In the genomic region with DNA sequence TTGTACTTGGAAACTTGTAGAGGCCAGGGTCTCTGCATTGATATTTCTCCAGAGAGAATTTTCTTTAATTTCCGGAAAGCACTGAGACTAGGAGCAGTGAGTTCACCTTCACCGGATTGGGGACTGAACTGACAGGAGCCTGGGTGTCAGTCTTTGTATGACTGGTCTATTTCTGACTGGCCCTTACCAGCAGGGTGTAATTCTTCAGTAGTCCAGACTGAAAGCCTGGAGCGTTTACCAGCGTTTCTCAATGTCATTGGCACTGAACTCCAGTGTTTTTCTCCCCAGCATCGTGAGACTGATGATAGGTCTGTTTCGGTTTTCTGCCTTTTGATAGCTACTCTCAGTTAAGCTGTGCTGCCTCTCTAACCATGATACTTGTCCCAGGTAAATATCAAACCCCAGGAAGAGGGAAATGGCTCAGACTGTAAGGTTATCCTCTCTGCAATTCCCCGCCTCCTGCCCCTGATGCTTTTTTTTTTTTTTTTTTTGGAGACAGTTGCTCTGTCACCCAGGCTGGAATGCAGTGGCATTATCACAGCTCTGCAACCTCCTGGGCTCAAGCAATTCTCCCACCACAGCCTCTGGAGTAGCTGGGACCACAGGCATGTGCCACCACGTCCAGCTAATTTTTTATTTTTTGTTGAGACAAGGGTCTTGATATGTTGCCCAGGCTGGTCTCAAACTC, we compare ENCODE assay signal across 34 cellular contexts.
DNase-seq lines count a peak whose midpoint lies in the region; ATAC-seq, FAIRE-seq and TF ChIP-seq lines count a peak whose summit lies in the region.
"Had no signal": no experiment of that assay in that cellular context is flagged by ENCODE, and none has a peak within 500 bp of the region (broad histone marks: within the 10 kb centered on the region; RNA-seq: fewer than 3 reads in every experiment).

No MANE protein-coding gene starts in this region.

- ATAC-seq in WTC11 = peak; percentile 57
- ATAC-seq in CD8-positive, alpha-beta T cell = no peak
- ATAC-seq: body of pancreas, sciatic nerve, SK-N-SH treated with all-trans-retinoic acid at 6 μM for 48 hours had no signal

- no peaks in the 10 kb centered on the region for H3K9me3 ChIP-seq in CD8-positive, alpha-beta T cell (ENCODE audit: low read length)
- H3K9me3 ChIP-seq: adrenal gland, body of pancreas, Caco-2, esophagus muscularis mucosa, ovary, thyroid gland, vagina had no signal

- no peak overlapping the region for H3K27ac ChIP-seq in CD8-positive, alpha-beta T cell (ENCODE audit: low read depth, low read length)
- H3K27ac ChIP-seq: adrenal gland, body of pancreas, C4-2B, esophagus muscularis mucosa, GM23248, hepatocyte, ovary, PC-9, thyroid gland, vagina had no signal

- no peaks in the 10 kb centered on the region for H3K27me3 ChIP-seq in CD8-positive, alpha-beta T cell (ENCODE audit: insufficient read depth, low read length)
- H3K27me3 ChIP-seq: adrenal gland, body of pancreas, esophagus muscularis mucosa, ovary, thyroid gland, vagina had no signal

- H3K36me3 Mint-ChIP-seq in WTC11 = no peaks in the 10 kb centered on the region
- no peaks in the 10 kb centered on the region for H3K36me3 Mint-ChIP-seq in CD8-positive, alpha-beta T cell
- H3K36me3 Mint-ChIP-seq: IgD-negative memory B cell had no signal

- H3K4me1 ChIP-seq in CD8-positive, alpha-beta T cell (ENCODE audit: insufficient read depth, low read length) = no peaks in the 10 kb centered on the region
- H3K4me1 ChIP-seq: adrenal gland, body of pancreas, Caco-2, esophagus muscularis mucosa, thyroid gland, vagina had no signal

- H3K36me3 ChIP-seq in CD8-positive, alpha-beta T cell (ENCODE audit: insufficient read depth, low read length) = no peaks in the 10 kb centered on the region
- H3K36me3 ChIP-seq: adrenal gland, esophagus muscularis mucosa, ovary, thyroid gland, vagina had no signal

- peaks cover 6% of the 10 kb centered on the region for H3K9me3 Mint-ChIP-seq in WTC11
- H3K9me3 Mint-ChIP-seq in CD8-positive, alpha-beta T cell = peaks cover 4% of the 10 kb centered on the region
- H3K9me3 Mint-ChIP-seq: activated naive CD4-positive, alpha-beta T cell treated with anti-CD3 and anti-CD28 coated beads for 36 hours; neural crest cell had no signal

- CTCF ChIA-PET in WTC11 (lab: Charles Lee) = interaction anchor here (0.7 to 1.4 kb wide), 2 partner anchors 71 to 79 kb away, joined by 3 to 4 read pairs; no protein-coding TSS in a partner anchor
- CTCF ChIA-PET in CD8-positive, alpha-beta T cell (lab: Charles Lee) = no interaction called here

- intact Hi-C loops in CD8-positive, alpha-beta T cell (cut with DNase I, micrococcal nuclease) = no loop called here

- no peak overlapping the region for H3K4me3 Mint-ChIP-seq in WTC11
- no peak overlapping the region for H3K4me3 Mint-ChIP-seq in CD8-positive, alpha-beta T cell
- H3K4me3 Mint-ChIP-seq: activated CD4-positive, alpha-beta memory T cell treated with anti-CD3 and anti-CD28 coated beads, Interleukin-2, amount 10 ng/mL, durations not matched to agents 7 days and 5 days; activated naive CD4-positive, alpha-beta T cell treated with anti-CD3 and anti-CD28 coated beads for 36 hours; IgD-negative memory B cell; neural crest cell had no signal

- DNase-seq in NCI-H187 treated with DMSO at 0.1 percent for 48 hours (lab: John Stamatoyannopoulos, UW) = peak; percentile 14
- DNase-seq in NCI-H187 (lab: John Stamatoyannopoulos, UW) = no peak
- DNase-seq in DMS153 (lab: John Stamatoyannopoulos, UW) = peak; percentile 18
- DNase-seq in WTC11 (ENCODE audit: low spot score) = no peak
- DNase-seq in islet precursor cell = peak; percentile 58
- no peak for DNase-seq in CD8-positive, alpha-beta T cell
- DNase-seq in HTR-8/SVneo (ENCODE audit: insufficient read length, low spot score) = no peak
- no peak for DNase-seq in SW480 (ENCODE audit: low spot score)
- DNase-seq: activated CD4-positive, alpha-beta memory T cell treated with anti-CD3 and anti-CD28 coated beads, Interleukin-2, amount 10 ng/mL, durations not matched to agents 7 days and 5 days; activated CD4-positive, CD25-positive, alpha-beta regulatory T cell treated with anti-CD3 and anti-CD28 coated beads, Interleukin-2, amount 50 U/mL, for 72 hours; activated CD8-positive, alpha-beta memory T cell treated with anti-CD3 and anti-CD28 coated beads, Interleukin-2, amount 50 U/mL, for 4 hours; activated naive CD4-positive, alpha-beta T cell treated with anti-CD3 and anti-CD28 coated beads for 36 hours; adrenal gland; body of pancreas; Caco-2; cerebellar nuclear complex; DMS79; GM23248; NCI-H2081 treated with DMSO at 0.1 percent for 48 hours; ovary; PC-9; stimulated activated CD4-positive, alpha-beta T cell treated with anti-CD3 and anti-CD28 coated beads, Interleukin-12 subunit alpha, Interleukin-12 subunit beta, amount 100 ng/mL, for 4 hours; stimulated activated CD4-positive, alpha-beta T cell treated with anti-CD3 and anti-CD28 coated beads, Interleukin-2, amount 100 ng/mL, for 48 hours; thyroid gland had no signal

- TF ChIP-seq CTCF in WTC11 (IDR thresholded peaks at IDR 0.05) = no peak
- no peak for TF ChIP-seq CTCF in CD8-positive, alpha-beta T cell (IDR thresholded peaks at IDR 0.05)

- POLR2A ChIA-PET in WTC11 (lab: Charles Lee) = no interaction called here
- POLR2A ChIA-PET in CD8-positive, alpha-beta T cell (lab: Charles Lee) = no interaction called here

- H3K4me1 Mint-ChIP-seq in WTC11 = peaks cover 20% of the 10 kb centered on the region
- H3K4me1 Mint-ChIP-seq in CD8-positive, alpha-beta T cell (ENCODE audit: low read depth) = no peaks in the 10 kb centered on the region
- H3K4me1 Mint-ChIP-seq: activated CD4-positive, alpha-beta memory T cell treated with anti-CD3 and anti-CD28 coated beads, Interleukin-2, amount 10 ng/mL, durations not matched to agents 7 days and 5 days; IgD-negative memory B cell had no signal

- H3K27me3 Mint-ChIP-seq in WTC11 (ENCODE audit: low read depth) = no peaks in the 10 kb centered on the region
- H3K27me3 Mint-ChIP-seq in CD8-positive, alpha-beta T cell (ENCODE audit: low read depth) = peaks cover 3% of the 10 kb centered on the region
- H3K27me3 Mint-ChIP-seq: activated CD4-positive, alpha-beta memory T cell treated with anti-CD3 and anti-CD28 coated beads, Interleukin-2, amount 10 ng/mL, durations not matched to agents 7 days and 5 days; IgD-negative memory B cell had no signal

- H3K4me3 ChIP-seq in CD8-positive, alpha-beta T cell (ENCODE audit: low read depth, low read length) = no peak overlapping the region
- H3K4me3 ChIP-seq: adrenal gland, body of pancreas, esophagus muscularis mucosa, GM23248, hepatocyte, ovary, PC-9, thyroid gland, vagina had no signal

- no peak for FAIRE-seq in HTR-8/SVneo (lab: Jason Lieb, UNC)
- FAIRE-seq: endometrium, frontal cortex had no signal

- H3K27ac Mint-ChIP-seq in WTC11 = no peak overlapping the region
- H3K27ac Mint-ChIP-seq in CD8-positive, alpha-beta T cell = no peak overlapping the region
- H3K27ac Mint-ChIP-seq: activated CD4-positive, alpha-beta memory T cell treated with anti-CD3 and anti-CD28 coated beads, Interleukin-2, amount 10 ng/mL, durations not matched to agents 7 days and 5 days; activated naive CD4-positive, alpha-beta T cell treated with anti-CD3 and anti-CD28 coated beads for 36 hours had no signal

TF ChIP-seq in WTC11, 78 proteins besides CTCF, POLR2A, EP300 and RAD21 (continues in another document):
- TF ChIP-seq ATF1 (CRISPR knock-in tag; IDR thresholded peaks at IDR 0.05) (no peak), NR2C2 (CRISPR knock-in tag; IDR thresholded peaks at IDR 0.05) (no peak), ZNF671 (CRISPR knock-in tag; IDR thresholded peaks at IDR 0.05) (no peak), OVOL2 (CRISPR knock-in tag; IDR thresholded peaks at IDR 0.05; ENCODE audit: borderline replicate concordance) (no peak), ZNF416 (CRISPR knock-in tag; IDR thresholded peaks at IDR 0.05) (no peak), ZBTB21 (CRISPR knock-in tag; IDR thresholded peaks at IDR 0.05; ENCODE audit: borderline replicate concordance) (no peak), NFE2L1 (CRISPR knock-in tag; IDR thresholded peaks at IDR 0.05) (no peak), KAT7 (CRISPR knock-in tag; IDR thresholded peaks at IDR 0.05; ENCODE audit: borderline replicate concordance) (no peak)
- TF ChIP-seq, protein P1, sequence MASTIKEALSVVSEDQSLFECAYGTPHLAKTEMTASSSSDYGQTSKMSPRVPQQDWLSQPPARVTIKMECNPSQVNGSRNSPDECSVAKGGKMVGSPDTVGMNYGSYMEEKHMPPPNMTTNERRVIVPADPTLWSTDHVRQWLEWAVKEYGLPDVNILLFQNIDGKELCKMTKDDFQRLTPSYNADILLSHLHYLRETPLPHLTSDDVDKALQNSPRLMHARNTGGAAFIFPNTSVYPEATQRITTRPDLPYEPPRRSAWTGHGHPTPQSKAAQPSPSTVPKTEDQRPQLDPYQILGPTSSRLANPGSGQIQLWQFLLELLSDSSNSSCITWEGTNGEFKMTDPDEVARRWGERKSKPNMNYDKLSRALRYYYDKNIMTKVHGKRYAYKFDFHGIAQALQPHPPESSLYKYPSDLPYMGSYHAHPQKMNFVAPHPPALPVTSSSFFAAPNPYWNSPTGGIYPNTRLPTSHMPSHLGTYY (CRISPR knock-in tag; IDR thresholded peaks at IDR 0.05) = no peak
- TF ChIP-seq, protein P2, sequence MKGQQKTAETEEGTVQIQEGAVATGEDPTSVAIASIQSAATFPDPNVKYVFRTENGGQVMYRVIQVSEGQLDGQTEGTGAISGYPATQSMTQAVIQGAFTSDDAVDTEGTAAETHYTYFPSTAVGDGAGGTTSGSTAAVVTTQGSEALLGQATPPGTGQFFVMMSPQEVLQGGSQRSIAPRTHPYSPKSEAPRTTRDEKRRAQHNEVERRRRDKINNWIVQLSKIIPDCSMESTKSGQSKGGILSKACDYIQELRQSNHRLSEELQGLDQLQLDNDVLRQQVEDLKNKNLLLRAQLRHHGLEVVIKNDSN (CRISPR knock-in tag; IDR thresholded peaks at IDR 0.05) = no peak
- TF ChIP-seq, protein P3, sequence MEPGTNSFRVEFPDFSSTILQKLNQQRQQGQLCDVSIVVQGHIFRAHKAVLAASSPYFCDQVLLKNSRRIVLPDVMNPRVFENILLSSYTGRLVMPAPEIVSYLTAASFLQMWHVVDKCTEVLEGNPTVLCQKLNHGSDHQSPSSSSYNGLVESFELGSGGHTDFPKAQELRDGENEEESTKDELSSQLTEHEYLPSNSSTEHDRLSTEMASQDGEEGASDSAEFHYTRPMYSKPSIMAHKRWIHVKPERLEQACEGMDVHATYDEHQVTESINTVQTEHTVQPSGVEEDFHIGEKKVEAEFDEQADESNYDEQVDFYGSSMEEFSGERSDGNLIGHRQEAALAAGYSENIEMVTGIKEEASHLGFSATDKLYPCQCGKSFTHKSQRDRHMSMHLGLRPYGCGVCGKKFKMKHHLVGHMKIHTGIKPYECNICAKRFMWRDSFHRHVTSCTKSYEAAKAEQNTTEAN (CRISPR knock-in tag; IDR thresholded peaks at IDR 0.05) = no peak
- TF ChIP-seq, protein P4, sequence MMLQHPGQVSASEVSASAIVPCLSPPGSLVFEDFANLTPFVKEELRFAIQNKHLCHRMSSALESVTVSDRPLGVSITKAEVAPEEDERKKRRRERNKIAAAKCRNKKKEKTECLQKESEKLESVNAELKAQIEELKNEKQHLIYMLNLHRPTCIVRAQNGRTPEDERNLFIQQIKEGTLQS (CRISPR knock-in tag; conservative IDR thresholded peaks at IDR 0.05) = no peak

Comparison
In these comparisons a context has a peak if more than half of its experiments do, and no peak if none do; other contexts are left out.
1. DNase-seq: peak in NCI-H187 treated with DMSO at 0.1 percent for 48 hours (single experiment), DMS153 (single experiment) and islet precursor cell (single experiment); none in NCI-H187 (0 of 2), WTC11 (single experiment), CD8-positive, alpha-beta T cell (0 of 7), HTR-8/SVneo (single experiment) and SW480 (single experiment).